ENCODE assay signal across 1 cellular context in genomic region chr15:67021455-67021854, GRCh38.
TF ChIP-seq lines count a peak whose summit lies in the region.

No MANE protein-coding gene starts in this region.

TF ChIP-seq in GM23338, 12 proteins besides CTCF, POLR2A, EP300 and RAD21 (continued from another document):
- TF ChIP-seq EZH2 (IDR thresholded peaks at IDR 0.05; ENCODE audit: low read depth, unreplicated experiment) = no peak
- TF ChIP-seq NANOG (IDR thresholded peaks at IDR 0.05; ENCODE audit: borderline replicate concordance) = no peak
- TF ChIP-seq JUNB (IDR thresholded peaks at IDR 0.05; ENCODE audit: unreplicated experiment) = no peak
- no peak for TF ChIP-seq REST (IDR thresholded peaks at IDR 0.05; ENCODE audit: unreplicated experiment)
